ENCODE assay signal across 31 cellular contexts in genomic region chr3:42988097-42988496, GRCh38. TPM values are rescaled to one million over a fixed set of nuclear protein-coding genes. Genes with fewer than 3 reads are reported as not detected.
"Had no signal": no experiment of that assay in that cellular context is flagged by ENCODE, and none has a peak within 500 bp of the region (broad histone marks: within the 10 kb centered on the region; RNA-seq: fewer than 3 reads in every experiment).

No MANE protein-coding gene starts in this region.

- H3K4me1 Mint-ChIP-seq: memory B cell; stimulated activated effector memory CD8-positive, alpha-beta T cell treated with anti-CD3 and anti-CD28 coated beads, Interleukin-12 subunit alpha, Interleukin-12 subunit beta, amount 100 ng/mL, for 72 hours had no signal

- H3K9me3 Mint-ChIP-seq: dendritic cell treated with granulocyte-macrophage colony-stimulating factor and Interleukin-4, amounts not matched to agents 40 ng/mL and 50 ng/mL, for 4 days; endodermal cell; memory B cell; mesothelial cell of epicardium; nephron; stimulated activated effector memory CD8-positive, alpha-beta T cell treated with anti-CD3 and anti-CD28 coated beads, Interleukin-12 subunit alpha, Interleukin-12 subunit beta, amount 100 ng/mL, for 72 hours had no signal

- H3K27me3 ChIP-seq: colonic mucosa, gastrocnemius medialis, hepatocyte, neural progenitor cell, right atrium auricular region, sigmoid colon, stomach, tibial nerve, upper lobe of left lung, uterus had no signal

- H3K4me3 Mint-ChIP-seq: dendritic cell treated with granulocyte-macrophage colony-stimulating factor and Interleukin-4, amounts not matched to agents 40 ng/mL and 50 ng/mL, for 4 days; endodermal cell; memory B cell; mesothelial cell of epicardium; naive thymus-derived CD4-positive, alpha-beta T cell; nephron; neural progenitor cell; stimulated activated effector memory CD8-positive, alpha-beta T cell treated with anti-CD3 and anti-CD28 coated beads, Interleukin-12 subunit alpha, Interleukin-12 subunit beta, amount 100 ng/mL, for 72 hours had no signal

- H3K36me3 Mint-ChIP-seq: memory B cell; mesothelial cell of epicardium; naive thymus-derived CD4-positive, alpha-beta T cell; neural progenitor cell; stimulated activated effector memory CD8-positive, alpha-beta T cell treated with anti-CD3 and anti-CD28 coated beads, Interleukin-12 subunit alpha, Interleukin-12 subunit beta, amount 100 ng/mL, for 72 hours had no signal

- DNase-seq: colonic mucosa; effector CD8-positive, alpha-beta T cell; endodermal cell; foreskin fibroblast; gastrocnemius medialis; heart left ventricle; left colon; left ventricle myocardium superior; naive thymus-derived CD4-positive, alpha-beta T cell; sigmoid colon; stimulated activated CD4-positive, alpha-beta T cell treated with anti-CD3 and anti-CD28 coated beads, Interleukin-2, amount 100 ng/mL, for 24 hours; stimulated activated CD4-positive, alpha-beta T cell treated with anti-CD3 and anti-CD28 coated beads, Interleukin-4, amount 100 ng/mL, for 24 hours; stimulated activated naive CD4-positive, alpha-beta T cell treated with Interleukin-2 at 50 U/mL for 16 hours; stomach; uterus had no signal

- H3K4me3 ChIP-seq: colonic mucosa, gastrocnemius medialis, heart left ventricle, hepatocyte, lung, neural progenitor cell, prostate gland, right atrium auricular region, sigmoid colon, stomach, thoracic aorta, tibial nerve, upper lobe of left lung, uterus had no signal

- H3K9ac ChIP-seq: neural progenitor cell had no signal

- H3K27ac Mint-ChIP-seq: dendritic cell treated with granulocyte-macrophage colony-stimulating factor and Interleukin-4, amounts not matched to agents 40 ng/mL and 50 ng/mL, for 4 days; endodermal cell; memory B cell; mesothelial cell of epicardium; nephron; neural progenitor cell; stimulated activated effector memory CD8-positive, alpha-beta T cell treated with anti-CD3 and anti-CD28 coated beads, Interleukin-12 subunit alpha, Interleukin-12 subunit beta, amount 100 ng/mL, for 72 hours had no signal

- H3K36me3 ChIP-seq: colonic mucosa, gastrocnemius medialis, heart left ventricle, neural progenitor cell, prostate gland, right atrium auricular region, sigmoid colon, stomach, thoracic aorta, tibial nerve, upper lobe of left lung, uterus had no signal

- H3K4me1 ChIP-seq: colonic mucosa, gastrocnemius medialis, heart left ventricle, prostate gland, right atrium auricular region, upper lobe of left lung, uterus had no signal

- H3K9me3 ChIP-seq: colonic mucosa, gastrocnemius medialis, heart left ventricle, prostate gland, right atrium auricular region, sigmoid colon, stomach, thoracic aorta, tibial nerve, upper lobe of left lung, uterus had no signal

- H3K27ac ChIP-seq: colonic mucosa, epithelial cell of prostate, gastrocnemius medialis, heart left ventricle, hepatocyte, neural progenitor cell, prostate gland, right atrium auricular region, sigmoid colon, stomach, thoracic aorta, upper lobe of left lung, uterus had no signal

RNA-seq across cellular contexts. Expression of gene GASK1A, which starts 9.0 kb away (rescaled TPM):
- total RNA-seq: glomerular endothelial cell, osteocyte had no signal
